In genomic region chr6:15403094-15403493, GRCh38 we compare ENCODE assay signal across 14 cellular contexts.
DNase-seq lines count a peak whose midpoint lies in the region; ATAC-seq and TF ChIP-seq lines count a peak whose summit lies in the region.
"Had no signal": no experiment of that assay in that cellular context is flagged by ENCODE, and none has a peak within 500 bp of the region (broad histone marks: within the 10 kb centered on the region; RNA-seq: fewer than 3 reads in every experiment).

No MANE protein-coding gene starts in this region.

- H3K27ac ChIP-seq in VCaP (peak overlapping the region; percentile 31), esophagus muscularis mucosa (replicated peaks in 1 of 4) (peak overlapping the region in 3 of 4 donors; percentile 38 to 67 (median 67)), body of pancreas (no peak overlapping the region)
- H3K27ac ChIP-seq: epithelial cell of prostate, RWPE1 had no signal

- H3K36me3 ChIP-seq in Caco-2 (ENCODE audit: control insufficient read depth, insufficient read depth, low read length) (no peaks in the 10 kb centered on the region), esophagus muscularis mucosa (no peaks in the 10 kb centered on the region), body of pancreas (replicated peaks in 1 of 2; ENCODE audit: insufficient read depth in 1 of 2, low read depth in 2 of 2) (no peaks in the 10 kb centered on the region)

- H3K27me3 ChIP-seq in Caco-2 (replicated peaks; ENCODE audit: control insufficient read depth, insufficient read depth, low read length): no peaks in the 10 kb centered on the region
- no peaks in the 10 kb centered on the region for H3K27me3 ChIP-seq in esophagus muscularis mucosa
- no peaks in the 10 kb centered on the region for H3K27me3 ChIP-seq in body of pancreas

- CTCF ChIA-PET in Caco-2 (lab: Charles Lee): interaction anchor here (0.6 kb wide), 1 partner anchor 1148 kb away, joined by 4 read pairs; no protein-coding TSS in a partner anchor

- H3K4me3 Mint-ChIP-seq in Caco-2 (ENCODE audit: unreplicated experiment) (peak overlapping the region; percentile 11), progenitor cell of endocrine pancreas (ENCODE audit: low read depth) (peak overlapping the region; percentile 2)

- intact Hi-C loops in Caco-2 (cut with micrococcal nuclease; ENCODE audit: unreplicated experiment): no loop called here
- intact Hi-C loops in esophagus muscularis mucosa (cut with DNase I): no loop called here
- intact Hi-C loops in body of pancreas (cut with DNase I): no loop called here

- TF ChIP-seq POLR2A in esophagus muscularis mucosa (IDR thresholded peaks at IDR 0.05; ENCODE audit: low read depth) (no peak), body of pancreas (IDR thresholded peaks at IDR 0.05) (no peak)

- no peaks in the 10 kb centered on the region for H3K9me3 ChIP-seq in Caco-2
- no peaks in the 10 kb centered on the region for H3K9me3 ChIP-seq in esophagus muscularis mucosa
- H3K9me3 ChIP-seq in body of pancreas: no peaks in the 10 kb centered on the region

- H3K4me1 Mint-ChIP-seq in Caco-2 (ENCODE audit: low read depth, unreplicated experiment) (peaks cover 60% of the 10 kb centered on the region), progenitor cell of endocrine pancreas (ENCODE audit: low read depth) (peaks cover 70% of the 10 kb centered on the region)

- no peak for TF ChIP-seq CTCF in Caco-2 (IDR thresholded peaks at IDR 0.05; ENCODE audit: insufficient read depth in 1 of 2, low read depth in 1 of 2, low read length in 1 of 2, severe bottlenecking in 1 of 2, unreplicated experiment in 1 of 2)
- no peak for TF ChIP-seq CTCF in VCaP (conservative IDR thresholded peaks at IDR 0.05)
- no peak for TF ChIP-seq CTCF in esophagus muscularis mucosa (IDR thresholded peaks at IDR 0.05)
- no peak for TF ChIP-seq CTCF in progenitor cell of endocrine pancreas (IDR thresholded peaks at IDR 0.05; ENCODE audit: unreplicated experiment)
- TF ChIP-seq CTCF in body of pancreas (IDR thresholded peaks at IDR 0.05): no peak

- no peak overlapping the region for H3K4me3 ChIP-seq in Caco-2 (ENCODE audit: low read depth, low read length)
- H3K4me3 ChIP-seq in esophagus muscularis mucosa: no peak overlapping the region
- H3K4me3 ChIP-seq in body of pancreas: no peak overlapping the region
- H3K4me3 ChIP-seq: lung had no signal

- BruUV-seq in Caco-2 (replicated peaks; lab: Mats Ljungman, UMichigan): no TSS peak

- H3K36me3 Mint-ChIP-seq in Caco-2 (ENCODE audit: insufficient read depth, unreplicated experiment) (no peaks in the 10 kb centered on the region), progenitor cell of endocrine pancreas (ENCODE audit: insufficient read depth) (no peaks in the 10 kb centered on the region)

- H3K27me3 Mint-ChIP-seq in Caco-2 (ENCODE audit: insufficient read depth, unreplicated experiment) (no peaks in the 10 kb centered on the region), progenitor cell of endocrine pancreas (no peaks in the 10 kb centered on the region)

- POLR2A ChIA-PET in Caco-2 (lab: Charles Lee): no interaction called here

- 66% methylated on average over 2 of the region's 2 CpGs for WGBS in esophagus muscularis mucosa
- WGBS in body of pancreas, 2 donors: 89 to 96% methylated on average over 2 of the region's 2 CpGs

- no peak for TF ChIP-seq EP300 in esophagus muscularis mucosa (IDR thresholded peaks at IDR 0.05)

- no peak for ATAC-seq in body of pancreas
- no peak for ATAC-seq in HG03196 (IDR thresholded peaks at IDR 0.05; ENCODE audit: unreplicated experiment)

- H3K4me1 ChIP-seq in Caco-2 (peaks cover 52% of the 10 kb centered on the region), esophagus muscularis mucosa (peaks cover 54 to 63% (median 62%) of the 10 kb centered on the region in 4 donors), body of pancreas (peaks cover 19% of the 10 kb centered on the region)

- DNase-seq in Caco-2 (no peak), esophagus muscularis mucosa (ENCODE audit: extremely low spot score) (no peak), progenitor cell of endocrine pancreas (ENCODE audit: low spot score, unreplicated experiment) (no peak), body of pancreas (no peak), 8988T (no peak), NOMO-1 treated with dmso at 0.1 percent for 144 hours (lab: John Stamatoyannopoulos, UW; ENCODE audit: unreplicated experiment) (no peak)
- DNase-seq: COR-L47, NCI-H1092, NCI-H526 had no signal

- H3K9me3 Mint-ChIP-seq in Caco-2 (ENCODE audit: unreplicated experiment) (no peaks in the 10 kb centered on the region), progenitor cell of endocrine pancreas (ENCODE audit: low read depth) (no peaks in the 10 kb centered on the region)

- H3K27ac Mint-ChIP-seq in Caco-2 (ENCODE audit: unreplicated experiment) (peak overlapping the region; percentile 19), progenitor cell of endocrine pancreas (peak overlapping the region; percentile 62)

Comparison
In these comparisons a context has a peak if more than half of its experiments do, and no peak if none do; other contexts are left out.
1. H3K27ac ChIP-seq: peak in VCaP (single experiment) and esophagus muscularis mucosa (3 of 4); none in body of pancreas (0 of 4).